In genomic region chr20:22808628-22809027, GRCh38 we compare ENCODE assay signal across 20 cellular contexts.
"Had no signal": no experiment of that assay in that cellular context is flagged by ENCODE, and none has a peak within 500 bp of the region (broad histone marks: within the 10 kb centered on the region; RNA-seq: fewer than 3 reads in every experiment).

No MANE protein-coding gene starts in this region.

- H3K36me3 ChIP-seq: esophagus muscularis mucosa, gastroesophageal sphincter, left ventricle myocardium inferior, lower lobe of right lung, stomach, thoracic aorta, transverse colon had no signal

- H3K27me3 ChIP-seq: esophagus muscularis mucosa, stomach, transverse colon had no signal

- H3K4me3 Mint-ChIP-seq: immature natural killer cell, nephron had no signal

- H3K27ac ChIP-seq: epithelial cell of prostate, esophagus muscularis mucosa, gastroesophageal sphincter, left ventricle myocardium inferior, lower lobe of right lung, psoas muscle, thoracic aorta, transverse colon had no signal

- H3K36me3 Mint-ChIP-seq: immature natural killer cell had no signal

- H3K9me3 ChIP-seq: esophagus muscularis mucosa, gastroesophageal sphincter, left ventricle myocardium inferior, lower lobe of right lung, psoas muscle, stomach, thoracic aorta, transverse colon had no signal

- DNase-seq: effector memory CD4-positive, alpha-beta T cell; immature natural killer cell; left cardiac atrium; left ventricle myocardium inferior; lower lobe of right lung; mesenchymal stem cell; midbrain; psoas muscle; retina; small intestine; stimulated activated CD4-positive, alpha-beta T cell treated with anti-CD3 and anti-CD28 coated beads, Interleukin-12 subunit alpha, Interleukin-12 subunit beta, amount 100 ng/mL, for 4 hours; stimulated activated naive CD4-positive, alpha-beta T cell; stomach; substantia nigra; transverse colon had no signal

- ATAC-seq: gastroesophageal sphincter, left cardiac atrium, lower lobe of right lung, psoas muscle had no signal

- H3K27ac Mint-ChIP-seq: immature natural killer cell, nephron had no signal

- H3K4me1 Mint-ChIP-seq: immature natural killer cell had no signal

- H3K4me3 ChIP-seq: esophagus muscularis mucosa, gastroesophageal sphincter, left ventricle myocardium inferior, lower lobe of right lung, psoas muscle, stomach, thoracic aorta, transverse colon had no signal

- H3K4me1 ChIP-seq: esophagus muscularis mucosa, gastroesophageal sphincter, psoas muscle, transverse colon had no signal
